ENCODE assay signal across 24 cellular contexts in genomic region chr11:99410636-99411035, GRCh38.
DNase-seq lines count a peak whose midpoint lies in the region; ATAC-seq, FAIRE-seq and TF ChIP-seq lines count a peak whose summit lies in the region.
"Had no signal": no experiment of that assay in that cellular context is flagged by ENCODE, and none has a peak within 500 bp of the region (broad histone marks: within the 10 kb centered on the region; RNA-seq: fewer than 3 reads in every experiment).

No MANE protein-coding gene starts in this region.

- H3F3A ChIP-seq in GM23338 (replicated peaks; ENCODE audit: low read depth): no peaks in the 10 kb centered on the region

- CTCF ChIA-PET in A549 (lab: Yijun Ruan, JAX): no interaction called here
- CTCF ChIA-PET in K562 (lab: Yijun Ruan, JAX; ENCODE audit: low intra/inter-chr PET ratio): no interaction called here

- H3K9me3 ChIP-seq in A549 (no peaks in the 10 kb centered on the region), K562 (replicated peaks; ENCODE audit: control insufficient read depth, insufficient read depth, low read depth, low read length) (no peaks in the 10 kb centered on the region)
- H3K9me3 ChIP-seq: BE2C; BLaER1 treated with 17β-estradiol and CSF1 and Interleukin-3, amounts not matched to agents 10 nM and 100 nM; HAP-1 had no signal

- TF ChIP-seq POLR2A in A549 (IDR thresholded peaks at IDR 0.05; ENCODE audit: low read length): no peak
- TF ChIP-seq POLR2A in K562 (conservative IDR thresholded peaks at IDR 0.05): no peak
- TF ChIP-seq POLR2A in erythroblast (IDR thresholded peaks at IDR 0.05; ENCODE audit: low read length): no peak

- TF ChIP-seq EP300 in A549 (IDR thresholded peaks at IDR 0.05): no peak
- no peak for TF ChIP-seq EP300 in K562 (IDR thresholded peaks at IDR 0.05; ENCODE audit: low read length)

- ATAC-seq in A549 (no peak), GM23338 (no peak), K562 (no peak), HG02588 (IDR thresholded peaks at IDR 0.05; ENCODE audit: unreplicated experiment) (no peak)
- ATAC-seq: GM12878 had no signal

- no peak for FAIRE-seq in A549 (lab: Jason Lieb, UNC)
- no peak for FAIRE-seq in K562 (lab: Jason Lieb, UNC)
- FAIRE-seq: D721Med, GM12878, GM19239, H54 had no signal

- no peaks in the 10 kb centered on the region for H3K9me2 ChIP-seq in GM23338 (ENCODE audit: insufficient read depth)

- H3K27me3 ChIP-seq in GM23338 (ENCODE audit: insufficient read depth) (no peaks in the 10 kb centered on the region), K562 (ENCODE audit: control insufficient read depth in 2 of 2, insufficient read depth in 2 of 2, low read length in 2 of 2) (no peaks in the 10 kb centered on the region)
- H3K27me3 ChIP-seq: BE2C; BLaER1 treated with 17β-estradiol and CSF1 and Interleukin-3, amounts not matched to agents 10 nM and 100 nM had no signal

- H2AFZ ChIP-seq in GM23338 (peak overlapping the region; percentile 57; the same call in 1 of the 2 replicates), K562 (ENCODE audit: low read depth, low read length) (no peak overlapping the region)
- H2AFZ ChIP-seq: GM23248 had no signal

- peaks cover 4% of the 10 kb centered on the region for H3K27me3 Mint-ChIP-seq in GM23338 (ENCODE audit: insufficient read depth, low read depth, poor library complexity)
- H3K27me3 Mint-ChIP-seq: CD4-positive, alpha-beta T cell; CD8-positive, alpha-beta memory T cell had no signal

- in situ Hi-C loops in K562 (cut with MboI): no loop called here

- no peak overlapping the region for H3K27ac Mint-ChIP-seq in GM23338
- H3K27ac Mint-ChIP-seq: CD14-positive monocyte; CD4-positive, alpha-beta T cell; CD8-positive, alpha-beta memory T cell had no signal

- H3K79me2 ChIP-seq in GM23338 (replicated peaks; ENCODE audit: insufficient read depth): no peaks in the 10 kb centered on the region
- H3K79me2 ChIP-seq in K562 (ENCODE audit: control insufficient read depth, insufficient read depth, low read length): no peaks in the 10 kb centered on the region

- 89% methylated on average over 3 of the region's 3 CpGs for WGBS in A549 (ENCODE audit: missing lambda C conversion rate)
- WGBS in K562 (ENCODE audit: insufficient coverage, low coverage, missing lambda C conversion rate): 6% methylated on average over 3 of the region's 3 CpGs

- H4K20me1 ChIP-seq in GM23338 (replicated peaks; ENCODE audit: insufficient read depth) (no peaks in the 10 kb centered on the region), K562 (replicated peaks; ENCODE audit: control insufficient read depth, insufficient read depth, low read length) (no peaks in the 10 kb centered on the region)
- H4K20me1 ChIP-seq: BLaER1 treated with 17β-estradiol and CSF1 and Interleukin-3, amounts not matched to agents 10 nM and 100 nM had no signal

- H3K27ac ChIP-seq in A549 (no peak overlapping the region), GM23338 (ENCODE audit: low read depth) (no peak overlapping the region), K562 (ENCODE audit: extremely low read depth, low read depth, low read length) (no peak overlapping the region)
- H3K27ac ChIP-seq: BLaER1 treated with 17β-estradiol and CSF1 and Interleukin-3, amounts not matched to agents 10 nM and 100 nM; GM23248 had no signal

- POLR2A ChIA-PET in A549 (lab: Yijun Ruan, JAX) (no interaction called here), K562 (lab: Yijun Ruan, JAX) (no interaction called here)

- TF ChIP-seq RAD21 in A549 (conservative IDR thresholded peaks at IDR 0.05 in 1 of 2, IDR thresholded peaks at IDR 0.05 in 1 of 2) (no peak), K562 (CRISPR knock-in tag; conservative IDR thresholded peaks at IDR 0.05 in 1 of 2, IDR thresholded peaks at IDR 0.05 in 1 of 2) (no peak)

- no peaks in the 10 kb centered on the region for H3K9me1 ChIP-seq in K562 (ENCODE audit: control insufficient read depth, insufficient read depth, low read length)

- H3K4me3 Mint-ChIP-seq in GM23338: no peak overlapping the region
- H3K4me3 Mint-ChIP-seq: CD14-positive monocyte; CD4-positive, alpha-beta T cell; CD8-positive, alpha-beta memory T cell had no signal

- H3K9ac ChIP-seq in K562 (ENCODE audit: insufficient read depth in 1 of 2, low read depth in 2 of 2, low read length in 2 of 2): no peak overlapping the region
- H3K9ac ChIP-seq: BLaER1 treated with 17β-estradiol and CSF1 and Interleukin-3, amounts not matched to agents 10 nM and 100 nM; GM23248 had no signal

- BruUV-seq in K562 (replicated peaks; lab: Mats Ljungman, UMichigan): no TSS peak

- no peaks in the 10 kb centered on the region for H3K4me1 ChIP-seq in A549
- H3K4me1 ChIP-seq in GM23338 (ENCODE audit: insufficient read depth): no peaks in the 10 kb centered on the region
- no peaks in the 10 kb centered on the region for H3K4me1 ChIP-seq in K562 (replicated peaks in 1 of 2; ENCODE audit: control insufficient read depth in 2 of 2, insufficient read depth in 2 of 2, low read length in 2 of 2)
- H3K4me1 ChIP-seq: BE2C; BLaER1 treated with 17β-estradiol and CSF1 and Interleukin-3, amounts not matched to agents 10 nM and 100 nM; HAP-1 had no signal

- H3K4me2 ChIP-seq in A549 (no peak overlapping the region), GM23338 (no peak overlapping the region), K562 (ENCODE audit: insufficient read depth, low read length) (no peak overlapping the region)
- H3K4me2 ChIP-seq: BLaER1 treated with 17β-estradiol and CSF1 and Interleukin-3, amounts not matched to agents 10 nM and 100 nM had no signal

- no peak overlapping the region for H3K4me3 ChIP-seq in A549
- no peak overlapping the region for H3K4me3 ChIP-seq in GM23338
- no peak overlapping the region for H3K4me3 ChIP-seq in K562
- H3K4me3 ChIP-seq: BLaER1 treated with 17β-estradiol and CSF1 and Interleukin-3, amounts not matched to agents 10 nM and 100 nM; GM12878; GM23248; HAP-1 had no signal

- H3K36me3 Mint-ChIP-seq in GM23338 (ENCODE audit: low read depth): no peaks in the 10 kb centered on the region
- H3K36me3 Mint-ChIP-seq: CD14-positive monocyte; CD8-positive, alpha-beta memory T cell had no signal

- TF ChIP-seq CTCF in A549 (IDR thresholded peaks at IDR 0.05) (no peak), GM23338 (conservative IDR thresholded peaks at IDR 0.05; ENCODE audit: low read depth in 2 of 2) (no peak), K562 (IDR thresholded peaks at IDR 0.05 in 2 of 3, conservative IDR thresholded peaks at IDR 0.05 in 1 of 3; ENCODE audit: insufficient read depth in 2 of 3, low read depth in 1 of 3, low read length in 3 of 3) (no peak)

- DNase-seq in A549 (ENCODE audit: low read depth in 1 of 2, low spot score in 1 of 2): no peak
- no peak for DNase-seq in GM23338 (ENCODE audit: low spot score)
- DNase-seq in K562 (ENCODE audit: extremely low read depth in 1 of 4, low spot score in 3 of 4): no peak
- DNase-seq in myocyte (ENCODE audit: low read depth): peak; percentile 3
- DNase-seq in erythroblast (lab: John Stamatoyannopoulos, UW): no peak
- DNase-seq in RPMI8226: no peak
- DNase-seq in NCI-H1105 (lab: John Stamatoyannopoulos, UW): no peak
- DNase-seq: AML-193; BE2C; CD4-positive, alpha-beta T cell; CD8-positive, alpha-beta memory T cell; DMS 273 treated with DMSO at 0.1 percent for 48 hours; DMS79; EL; GDM1; GM23248 had no signal

- H3K36me3 ChIP-seq in GM23338 (ENCODE audit: insufficient read depth) (no peaks in the 10 kb centered on the region), K562 (ENCODE audit: control insufficient read depth, insufficient read depth, low read length) (no peaks in the 10 kb centered on the region)
- H3K36me3 ChIP-seq: BE2C; BLaER1 treated with 17β-estradiol and CSF1 and Interleukin-3, amounts not matched to agents 10 nM and 100 nM; HAP-1 had no signal

- peaks cover 6% of the 10 kb centered on the region; the same call in 2 of the 3 replicates for H3K4me1 Mint-ChIP-seq in GM23338
- H3K4me1 Mint-ChIP-seq: CD14-positive monocyte; CD8-positive, alpha-beta memory T cell had no signal

- no peaks in the 10 kb centered on the region for H3K9me3 Mint-ChIP-seq in GM23338
- H3K9me3 Mint-ChIP-seq: CD4-positive, alpha-beta T cell had no signal

- intact Hi-C loops in K562 (cut with micrococcal nuclease): no loop called here

TF ChIP-seq in A549, 52 proteins besides CTCF, POLR2A, EP300 and RAD21:
- TF ChIP-seq CHD4 (IDR thresholded peaks at IDR 0.05; ENCODE audit: borderline replicate concordance): no peak
- TF ChIP-seq ZC3H11A (IDR thresholded peaks at IDR 0.05): no peak
- peak; percentile 84 for TF ChIP-seq MAFK (IDR thresholded peaks at IDR 0.05; ENCODE audit: partially characterized antibody)

TF ChIP-seq in GM23338, 12 proteins besides CTCF, POLR2A, EP300 and RAD21 (continues in another document):
- TF ChIP-seq POLR2AphosphoS5 (IDR thresholded peaks at IDR 0.05; ENCODE audit: low read depth): no peak

TF ChIP-seq in K562, 482 proteins besides CTCF, POLR2A, EP300 and RAD21:
- TF ChIP-seq, protein P1, sequence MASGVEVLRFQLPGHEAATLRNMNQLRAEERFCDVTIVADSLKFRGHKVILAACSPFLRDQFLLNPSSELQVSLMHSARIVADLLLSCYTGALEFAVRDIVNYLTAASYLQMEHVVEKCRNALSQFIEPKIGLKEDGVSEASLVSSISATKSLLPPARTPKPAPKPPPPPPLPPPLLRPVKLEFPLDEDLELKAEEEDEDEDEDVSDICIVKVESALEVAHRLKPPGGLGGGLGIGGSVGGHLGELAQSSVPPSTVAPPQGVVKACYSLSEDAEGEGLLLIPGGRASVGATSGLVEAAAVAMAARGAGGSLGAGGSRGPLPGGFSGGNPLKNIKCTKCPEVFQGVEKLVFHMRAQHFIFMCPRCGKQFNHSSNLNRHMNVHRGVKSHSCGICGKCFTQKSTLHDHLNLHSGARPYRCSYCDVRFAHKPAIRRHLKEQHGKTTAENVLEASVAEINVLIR (CRISPR knock-in tag; IDR thresholded peaks at IDR 0.05): no peak
- TF ChIP-seq EHMT2 (IDR thresholded peaks at IDR 0.05): no peak
- TF ChIP-seq MAFF (IDR thresholded peaks at IDR 0.05; ENCODE audit: low read length): peak; percentile 54
- TF ChIP-seq MAFK (IDR thresholded peaks at IDR 0.05; ENCODE audit: low read length): peak; percentile 58
- TF ChIP-seq C11orf30 (IDR thresholded peaks at IDR 0.05; ENCODE audit: low read depth): peak; percentile 46; the same call in 1 of the 2 replicates
- no peak for TF ChIP-seq SP2 (IDR thresholded peaks at IDR 0.05; ENCODE audit: extremely low read depth, low read depth, low read length, poor library complexity, severe bottlenecking)
- TF ChIP-seq ZNF316 (IDR thresholded peaks at IDR 0.05): peak; percentile 60; the same call in 1 of the 2 replicates
- TF ChIP-seq ZNF263 (CRISPR knock-in tag; IDR thresholded peaks at IDR 0.05; ENCODE audit: borderline replicate concordance): no peak
- TF ChIP-seq POLR3A (IDR thresholded peaks at IDR 0.05; ENCODE audit: borderline replicate concordance, extremely low read depth, insufficient read depth, insufficient read length): no peak
- TF ChIP-seq MAFG (tag; conservative IDR thresholded peaks at IDR 0.05): peak; percentile 61; the same call in 1 of the 2 replicates

Comparison
In these comparisons a context has a peak if more than half of its experiments do, and no peak if none do; other contexts are left out.
1. Of the 35 proteins assayed by ChIP-seq in both K562 and A549: peak only in K562: none; only in A549: none; in both: MAFK; in neither: 34.